29 cellular contexts compared by ENCODE assay signal in genomic region chr5:107792940-107793339, GRCh38.
"Had no signal": no experiment of that assay in that cellular context is flagged by ENCODE, and none has a peak within 500 bp of the region (broad histone marks: within the 10 kb centered on the region; RNA-seq: fewer than 3 reads in every experiment).

No MANE protein-coding gene starts in this region.

- H3K27ac Mint-ChIP-seq: immature natural killer cell; naive B cell; natural killer cell; stimulated activated naive B cell treated with anti-CD40 and anti-IgM and Interleukin-4, amounts not matched to agents 10 μg/mL and 1 μg/mL and 100 μg/mL, for 72 hours had no signal

- H3K27me3 Mint-ChIP-seq: naive B cell; stimulated activated naive B cell treated with anti-CD40 and anti-IgM and Interleukin-4, amounts not matched to agents 10 μg/mL and 1 μg/mL and 100 μg/mL, for 72 hours had no signal

- H3K4me3 ChIP-seq: left lung, lower lobe of right lung, pancreas, prostate gland, skin epidermis, stomach, testis, thyroid gland, transverse colon, upper lobe of left lung, vagina had no signal

- H3K9me3 ChIP-seq: lower lobe of right lung, pancreas, prostate gland, stomach, testis, thyroid gland, transverse colon, upper lobe of left lung, vagina had no signal

- H3K4me3 Mint-ChIP-seq: immature natural killer cell; naive B cell; natural killer cell; stimulated activated naive B cell treated with anti-CD40 and anti-IgM and Interleukin-4, amounts not matched to agents 10 μg/mL and 1 μg/mL and 100 μg/mL, for 72 hours had no signal

- H3K36me3 ChIP-seq: left lung, lower lobe of right lung, pancreas, prostate gland, stomach, thyroid gland, transverse colon, upper lobe of left lung, vagina had no signal

- H3K36me3 Mint-ChIP-seq: immature natural killer cell; naive B cell; natural killer cell; stimulated activated naive B cell treated with anti-CD40 and anti-IgM and Interleukin-4, amounts not matched to agents 10 μg/mL and 1 μg/mL and 100 μg/mL, for 72 hours had no signal

- H3K4me1 Mint-ChIP-seq: immature natural killer cell; naive B cell; natural killer cell; stimulated activated naive B cell treated with anti-CD40 and anti-IgM and Interleukin-4, amounts not matched to agents 10 μg/mL and 1 μg/mL and 100 μg/mL, for 72 hours had no signal

- DNase-seq: hypothalamus; immature natural killer cell; kidney; left colon; left lung; lower lobe of right lung; mammary epithelial cell; mesenchymal stem cell; naive B cell; natural killer cell; nucleus accumbens; pancreas; posterior cingulate gyrus; retina; right cardiac atrium; stimulated activated CD4-positive, alpha-beta T cell treated with anti-CD3 and anti-CD28 coated beads, Interleukin-12 subunit alpha, Interleukin-12 subunit beta, amount 100 ng/mL, for 4 hours; stimulated activated CD4-positive, alpha-beta T cell treated with anti-CD3 and anti-CD28 coated beads, Interleukin-15, amount 100 ng/mL, for 24 hours; stimulated activated CD4-positive, alpha-beta T cell treated with anti-CD3 and anti-CD28 coated beads, Interleukin-2, amount 100 ng/mL, for 24 hours; stimulated activated CD4-positive, alpha-beta T cell treated with anti-CD3 and anti-CD28 coated beads, Interleukin-4, amount 100 ng/mL, for 1 hour; stimulated activated naive B cell treated with anti-CD40 and anti-IgM and Interleukin-4, amounts not matched to agents 10 μg/mL and 1 μg/mL and 100 μg/mL, for 72 hours; stimulated activated naive CD8-positive, alpha-beta T cell treated with anti-CD3 and anti-CD28 coated beads, Interleukin-15, Interleukin-2, amounts not matched to agents 100 U/mL and 50 U/mL, for 24 hours; stomach; testis; thyroid gland; transverse colon; upper lobe of left lung had no signal

- H3K27me3 ChIP-seq: left lung, pancreas, stomach, testis, thyroid gland, transverse colon, upper lobe of left lung, vagina had no signal

- H3K27ac ChIP-seq: left lung, lower lobe of right lung, pancreas, prostate gland, skin epidermis, stomach, testis, thyroid gland, transverse colon, upper lobe of left lung, vagina had no signal

- H3K4me1 ChIP-seq: left lung, lower lobe of right lung, pancreas, prostate gland, stomach, testis, thyroid gland, transverse colon, upper lobe of left lung, vagina had no signal
